Comparison of ENCODE assay signal across 9 cellular contexts in genomic region chr7:140676956-140677355, GRCh38. TPM values are rescaled to one million over a fixed set of nuclear protein-coding genes. Genes with fewer than 3 reads are reported as not detected.
DNase-seq lines count a peak whose midpoint lies in the region; TF ChIP-seq lines count a peak whose summit lies in the region.
"Not testable (repeated sequence)": the region's sequence is repeated elsewhere in the genome, so short reads cannot be mapped to it uniquely, and the experiment has no call there.
"Had no signal": no experiment of that assay in that cellular context is flagged by ENCODE, and none has a peak within 500 bp of the region (broad histone marks: within the 10 kb centered on the region; RNA-seq: fewer than 3 reads in every experiment).

No MANE protein-coding gene starts in this region.

- H3K27ac ChIP-seq in DOHH2 (ENCODE audit: low read depth, low read length), result peak overlapping the region; percentile 94
- H3K27ac ChIP-seq in MM.1S (ENCODE audit: low read length); stomach: not testable (repeated sequence)
- H3K27ac ChIP-seq in SU-DHL-6 (ENCODE audit: low read depth, low read length), result peak overlapping the region; percentile 94

- not testable (repeated sequence) for TF ChIP-seq EP300 in stomach (IDR thresholded peaks at IDR 0.05)

- peaks cover 68% of the 10 kb centered on the region for H3K79me2 ChIP-seq in DOHH2 (ENCODE audit: control insufficient read depth, low read length)
- not testable (repeated sequence) for H3K79me2 ChIP-seq in MM.1S (ENCODE audit: low read length); SU-DHL-6 (ENCODE audit: insufficient read depth, low read length)

- DNase-seq in MM.1S, result not testable (repeated sequence)
- DNase-seq in activated effector memory CD4-positive, alpha-beta T cell treated with anti-CD3 and anti-CD28 coated beads, Interleukin-2, amount 50 U/mL, for 16 hours, result peak; percentile 46
- DNase-seq in cardiac septum (ENCODE audit: low spot score), result peak; percentile 41
- peak; percentile 42 for DNase-seq in posterior vena cava (ENCODE audit: low spot score)
- DNase-seq in stomach, result peak; percentile 10

- peaks cover 68% of the 10 kb centered on the region for H3K36me3 ChIP-seq in DOHH2 (ENCODE audit: control insufficient read depth, low read length)
- H3K36me3 ChIP-seq in MM.1S (replicated peaks; ENCODE audit: insufficient read depth, low read length); SU-DHL-6 (ENCODE audit: low read length): not testable (repeated sequence)
- peaks cover 17 to 51% (median 44%) of the 10 kb centered on the region in 4 donors for H3K36me3 ChIP-seq in stomach

- not testable (repeated sequence) for H2AFZ ChIP-seq in MM.1S (ENCODE audit: low read length); SU-DHL-6 (ENCODE audit: low read depth, low read length, severe bottlenecking)

- not testable (repeated sequence) for TF ChIP-seq POLR2A in stomach (IDR thresholded peaks at IDR 0.05)

- peaks cover 55% of the 10 kb centered on the region for H3K4me1 ChIP-seq in DOHH2 (ENCODE audit: control insufficient read depth, low read length)
- peaks cover 38% of the 10 kb centered on the region for H3K4me1 ChIP-seq in MM.1S (ENCODE audit: low read length)
- H3K4me1 ChIP-seq in stomach, result peaks cover 23 to 38% (median 31%) of the 10 kb centered on the region in 4 donors

- intact Hi-C loops in cardiac septum (cut with DNase I), result loop anchor here (10.0 kb wide), 1 partner anchor 98 kb away; no protein-coding TSS in a partner anchor
- intact Hi-C loops in posterior vena cava (cut with DNase I); stomach (cut with DNase I; ENCODE audit: low total_unique reads): not testable (repeated sequence)

- H3K27me3 ChIP-seq in DOHH2 (ENCODE audit: control insufficient read depth, low read length); MM.1S (replicated peaks; ENCODE audit: insufficient read depth, low read length); SU-DHL-6 (ENCODE audit: low read length); stomach: not testable (repeated sequence)

- peaks cover 31% of the 10 kb centered on the region for H3F3A ChIP-seq in DOHH2 (ENCODE audit: control insufficient read depth, insufficient read depth)
- peaks cover 28% of the 10 kb centered on the region for H3F3A ChIP-seq in MM.1S (ENCODE audit: insufficient read depth, low read length)
- peaks cover 31% of the 10 kb centered on the region for H3F3A ChIP-seq in SU-DHL-6 (ENCODE audit: insufficient read depth)

- 93 to 96% (median 93%) methylated on average over 11 of the region's 11 CpGs for WGBS in stomach, 5 donors

- H4K20me1 ChIP-seq in DOHH2 (ENCODE audit: control insufficient read depth, insufficient read depth, low read depth, low read length); MM.1S (ENCODE audit: insufficient read depth, low read length); SU-DHL-6 (ENCODE audit: low read depth, low read length): not testable (repeated sequence)

- H3K9me3 ChIP-seq in DOHH2 (ENCODE audit: control insufficient read depth, insufficient read depth, low read length); MM.1S (replicated peaks; ENCODE audit: insufficient read depth, low read length); SU-DHL-6 (ENCODE audit: insufficient read depth, low read length); stomach: not testable (repeated sequence)

- H3K4me3 ChIP-seq in DOHH2 (ENCODE audit: low read length), result peak overlapping the region; percentile 81
- not testable (repeated sequence) for H3K4me3 ChIP-seq in MM.1S (ENCODE audit: low read length); stomach
- peak overlapping the region; percentile 7 for H3K4me3 ChIP-seq in SU-DHL-6 (ENCODE audit: insufficient read depth, low read length, poor library complexity, severe bottlenecking)

- not testable (repeated sequence) for TF ChIP-seq CTCF in DOHH2 (IDR thresholded peaks at IDR 0.05; ENCODE audit: low read depth, low read length, poor library complexity, severe bottlenecking); MM.1S (IDR thresholded peaks at IDR 0.05; ENCODE audit: low read length); SU-DHL-6 (IDR thresholded peaks at IDR 0.05; ENCODE audit: insufficient read depth, low read length, poor library complexity, severe bottlenecking); stomach (IDR thresholded peaks at IDR 0.05)

- H3K4me2 ChIP-seq in DOHH2 (ENCODE audit: low read length) (peak overlapping the region; percentile 90), MM.1S (ENCODE audit: low read depth, low read length) (0 out of 2 replicates have a peak overlapping the region, but pooled peaks have one; percentile 53), SU-DHL-6 (ENCODE audit: low read depth, low read length, poor library complexity, severe bottlenecking) (peak overlapping the region; percentile 86)

- not testable (repeated sequence) for H3K9ac ChIP-seq in MM.1S (ENCODE audit: low read length)
- H3K9ac ChIP-seq in SU-DHL-6 (ENCODE audit: low read length), result peak overlapping the region; percentile 57

- not testable (repeated sequence) for H3K9me2 ChIP-seq in DOHH2 (replicated peaks; ENCODE audit: control insufficient read depth, low read length); MM.1S (replicated peaks; ENCODE audit: insufficient read depth, low read length); SU-DHL-6 (replicated peaks; ENCODE audit: insufficient read depth, low read length)

RNA-seq across cellular contexts. Expression of gene ADCK2, which starts 4.2 kb away (rescaled TPM):
- total RNA-seq in cardiac septum (9.3 TPM), posterior vena cava (10 to 100 TPM; 12.3 to 16.1 TPM), stomach (10 to 100 TPM in 4 of 5 donors, 1 to 10 TPM in 1; 2.7 to 62.3 (median 22.0) TPM)
- polyA plus RNA-seq in stomach, result 10 to 100 TPM in 2 of 3 donors, 1 to 10 TPM in 1; 8.7 to 20.9 (median 10.5) TPM

RNA-seq across cellular contexts. Expression of gene NDUFB2, which starts 19.6 kb away (rescaled TPM):
- total RNA-seq in cardiac septum, result 505 TPM
- total RNA-seq in posterior vena cava, result 100 to 1,000 TPM; 179 to 198 TPM
- total RNA-seq in stomach, result 100 to 1,000 TPM in 1 of 5 donors, 10 to 100 TPM in 4; 25.2 to 104 (median 89.3) TPM
- polyA plus RNA-seq in stomach, result 100 to 1,000 TPM; 311 to 608 (median 464) TPM

RNA-seq across cellular contexts. Expression of gene DENND2A, which starts 36.3 kb away (rescaled TPM):
- total RNA-seq in cardiac septum (7.2 TPM), posterior vena cava (10 to 100 TPM; 13.7 to 26.4 TPM), stomach (10 to 100 TPM in 1 of 5 donors, 1 to 10 TPM in 4; 4.1 to 17.8 (median 6.2) TPM)
- polyA plus RNA-seq in stomach, result 10 to 100 TPM in 1 of 3 donors, 1 to 10 TPM in 2; 1.8 to 11.5 (median 8.3) TPM
- total RNA-seq: Calu3; CD4-positive, alpha-beta T cell had no signal
